ENCODE assay signal across 6 cellular contexts in genomic region chr9:114324965-114325364, GRCh38. TPM values are rescaled to one million over a fixed set of nuclear protein-coding genes. Genes with fewer than 3 reads are reported as not detected.
"Had no signal": no experiment of that assay in that cellular context is flagged by ENCODE, and none has a peak within 500 bp of the region (broad histone marks: within the 10 kb centered on the region; RNA-seq: fewer than 3 reads in every experiment).

No MANE protein-coding gene starts in this region.

RNA-seq across cellular contexts. Expression of gene ORM1, which starts 2.1 kb away (rescaled TPM):
- total RNA-seq: NCI-H460, PC-9, Peyer's patch, RPMI7951, SJCRH30 had no signal

RNA-seq across cellular contexts. Expression of gene ORM2, which starts 4.7 kb away (rescaled TPM):
- total RNA-seq: NCI-H460, PC-9, Peyer's patch, Right ventricle myocardium inferior, RPMI7951, SJCRH30 had no signal
